ENCODE assay signal across 8 cellular contexts in genomic region chr7:76234931-76235441, GRCh38. TPM values are rescaled to one million over a fixed set of nuclear protein-coding genes. Genes with fewer than 3 reads are reported as not detected.
A peak's percentile ranks its signal among the peaks of the same experiment; 100 is the strongest.
DNase-seq lines count a peak whose midpoint lies in the region; ATAC-seq lines count a peak whose summit lies in the region.

No MANE protein-coding gene starts in this region.

- no peaks in the 10 kb centered on the region for H3K36me3 ChIP-seq in mesendoderm (ENCODE audit: control insufficient read depth, insufficient read depth, low read length)

- peak; percentile 69 for DNase-seq in 8988T
- peak; percentile 82 for DNase-seq in NCI-H226
- peak; percentile 52 to 71 (median 58) for DNase-seq in activated CD8-positive, alpha-beta memory T cell treated with anti-CD3 and anti-CD28 coated beads for 48 hours (ENCODE audit: low read depth in 2 of 3, low spot score in 2 of 3)
- DNase-seq in effector CD8-positive, alpha-beta T cell (lab: John Stamatoyannopoulos, UW), result peak; percentile 45
- DNase-seq in mesendoderm, result peak; percentile 94
- peak; percentile 69 to 79 for DNase-seq in stimulated activated CD8-positive, alpha-beta memory T cell treated with anti-CD3 and anti-CD28 coated beads, Interleukin-15, amount 100 ng/mL, for 48 hours (ENCODE audit: low read depth in 2 of 2)

- peak overlapping the region; percentile 25 for H3K4me3 ChIP-seq in mesendoderm (ENCODE audit: low read length)

- H3K56ac ChIP-seq in mesendoderm (ENCODE audit: low read length), result peak overlapping the region; percentile 90

- no peaks in the 10 kb centered on the region for H3K79me2 ChIP-seq in mesendoderm (ENCODE audit: control insufficient read depth, insufficient read depth, low read length)

- peak overlapping the region; percentile 14 for H4K8ac ChIP-seq in mesendoderm (ENCODE audit: low read depth, low read length)

- no peak overlapping the region for H4K5ac ChIP-seq in mesendoderm (ENCODE audit: low read length)

- H3K9ac ChIP-seq in mesendoderm (ENCODE audit: low read length), result peak overlapping the region; percentile 77

- H3K79me1 ChIP-seq in mesendoderm (ENCODE audit: low read length), result no peaks in the 10 kb centered on the region

- H3K23ac ChIP-seq in mesendoderm (ENCODE audit: low read length), result no peak overlapping the region

- H3K4me2 ChIP-seq in mesendoderm (ENCODE audit: low read length), result peak overlapping the region; percentile 78

- no peak overlapping the region for H2BK5ac ChIP-seq in mesendoderm (ENCODE audit: low read length)

- peaks cover 3% of the 10 kb centered on the region for H3K4me1 ChIP-seq in mesendoderm (ENCODE audit: control insufficient read depth, low read depth, low read length)

- no peaks in the 10 kb centered on the region for H3K27me3 ChIP-seq in mesendoderm (ENCODE audit: insufficient read depth, low read length, poor library complexity)

- ATAC-seq in GM19328 (IDR thresholded peaks at IDR 0.05; ENCODE audit: unreplicated experiment), result peak; percentile 51
- no peak for ATAC-seq in GM21737 (IDR thresholded peaks at IDR 0.05; ENCODE audit: unreplicated experiment)

- no CpG with 5 or more reads among the region's 48 CpGs for WGBS in mesendoderm (ENCODE audit: extremely low coverage, insufficient coverage, low lambda C conversion rate)

- H2BK15ac ChIP-seq in mesendoderm (replicated peaks; ENCODE audit: low read depth), result no peak overlapping the region

- peak overlapping the region; percentile 43 for H3K4ac ChIP-seq in mesendoderm (ENCODE audit: low read depth, low read length)

- no peak overlapping the region for H3K18ac ChIP-seq in mesendoderm (ENCODE audit: low read length)

- no peak overlapping the region for H2AK5ac ChIP-seq in mesendoderm (ENCODE audit: low read length)

- H2BK120ac ChIP-seq in mesendoderm (ENCODE audit: low read depth, low read length), result no peak overlapping the region

- no peak overlapping the region for H3K27ac ChIP-seq in mesendoderm (ENCODE audit: low read depth, low read length)

RNA-seq across cellular contexts. Expression of gene SRRM3, which starts 33.3 kb away (rescaled TPM):
- 2.2 TPM for polyA plus RNA-seq in mesendoderm (2013, experiment 1 of 2)
- polyA plus RNA-seq in mesendoderm (2013, experiment 2 of 2), result 2.2 TPM
